Comparison of ENCODE assay signal across 8 cellular contexts in genomic region chr4:48779095-48779997, GRCh38. TPM values are rescaled to one million over a fixed set of nuclear protein-coding genes. Genes with fewer than 3 reads are reported as not detected.
DNase-seq lines count a peak whose midpoint lies in the region; ATAC-seq and TF ChIP-seq lines count a peak whose summit lies in the region.

No MANE protein-coding gene starts in this region.

- peak; percentile 18 for DNase-seq in NCI-H510A (lab: John Stamatoyannopoulos, UW)
- DNase-seq in NCI-H510A treated with DMSO at 0.1 percent for 48 hours (lab: John Stamatoyannopoulos, UW): no peak
- peak; percentile 73 for DNase-seq in NCI-H1092 treated with DMSO at 0.1 percent for 48 hours (lab: John Stamatoyannopoulos, UW)
- DNase-seq in activated CD4-positive, alpha-beta T cell treated with anti-CD3 and anti-CD28 coated beads, Interleukin-2, amount 50 U/mL, for 24 hours (ENCODE audit: low read depth in 1 of 2, low spot score in 1 of 2): peak; percentile 25 to 44
- peak; percentile 75 for DNase-seq in dermis blood vessel endothelial cell
- DNase-seq in lower leg skin (ENCODE audit: low spot score in 2 of 2): peak; percentile 47 to 90
- peak; percentile 62 to 64 for DNase-seq in stimulated activated CD4-positive, alpha-beta T cell treated with anti-CD3 and anti-CD28 coated beads, Interleukin-4, amount 100 ng/mL, for 4 hours

- WGBS in lower leg skin, 2 donors: 0% methylated on average over 19 to 83 of the region's 108 CpGs

- no peak for TF ChIP-seq POLR2A in lower leg skin (IDR thresholded peaks at IDR 0.05)

- ATAC-seq in HG02571 (IDR thresholded peaks at IDR 0.05; ENCODE audit: unreplicated experiment): peak; percentile 25

- intact Hi-C loops in lower leg skin (cut with DNase I; ENCODE audit: low total_unique reads): loop anchor here (10.0 kb wide), 1 partner anchor 195 kb away; no protein-coding TSS in a partner anchor

- peak overlapping the region; percentile 79 for H3K4me3 ChIP-seq in lower leg skin (ENCODE audit: low read depth, poor library complexity, severe bottlenecking)

- no peak for TF ChIP-seq CTCF in lower leg skin (IDR thresholded peaks at IDR 0.05)

RNA-seq across cellular contexts. Expression of gene FRYL, which starts 0.7 kb away (rescaled TPM):
- 133 and 145 TPM in 2 replicates for total RNA-seq in dermis blood vessel endothelial cell
- 10 to 100 TPM; 51.1 to 96.5 (median 70.6) TPM for total RNA-seq in lower leg skin

RNA-seq across cellular contexts. Expression of gene OCIAD1, which starts 51.5 kb away (rescaled TPM):
- 78.3 and 91.2 TPM in 2 replicates for total RNA-seq in dermis blood vessel endothelial cell
- 100 to 1,000 TPM in 2 of 4 donors, 10 to 100 TPM in 2; 65.9 to 103 (median 88.6) TPM for total RNA-seq in lower leg skin
